ENCODE assay signal across 29 cellular contexts in the genomic region with DNA sequence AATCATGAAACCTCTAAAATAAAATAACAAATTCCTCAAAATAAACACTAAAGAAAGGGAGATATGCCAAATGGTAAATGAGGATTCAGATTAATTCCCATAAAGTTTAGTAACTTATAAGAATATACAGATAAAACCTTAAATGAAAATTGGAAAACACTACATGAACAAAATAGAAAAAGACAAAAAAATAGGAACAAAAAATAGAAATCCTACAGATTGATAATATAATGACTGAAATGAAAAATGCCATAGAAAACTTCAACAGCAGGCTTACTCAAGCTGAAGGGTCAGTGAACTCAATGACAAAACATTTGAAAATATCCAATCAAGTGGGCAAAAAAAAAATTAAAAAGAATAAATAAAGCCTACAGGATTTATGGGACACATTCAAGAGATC.
"Had no signal": no experiment of that assay in that cellular context is flagged by ENCODE, and none has a peak within 500 bp of the region (broad histone marks: within the 10 kb centered on the region; RNA-seq: fewer than 3 reads in every experiment).

No MANE protein-coding gene starts in this region.

- H3K4me1 Mint-ChIP-seq: natural killer cell; nephron; neural progenitor cell; stimulated activated effector memory CD8-positive, alpha-beta T cell treated with anti-CD3 and anti-CD28 coated beads, Interleukin-12 subunit alpha, Interleukin-12 subunit beta, amount 100 ng/mL, for 72 hours; stimulated activated naive CD8-positive, alpha-beta T cell treated with anti-CD3 and anti-CD28 coated beads, Interleukin-15, amount 100 ng/mL, for 72 hours had no signal

- FAIRE-seq: small intestine had no signal

- H3K4me3 ChIP-seq: neural progenitor cell, ovary, psoas muscle, right lobe of liver, sigmoid colon, suprapubic skin, testis, tibial artery, transverse colon, upper lobe of right lung, uterus had no signal

- H3K9me3 ChIP-seq: ovary, right lobe of liver, sigmoid colon, testis, upper lobe of right lung had no signal

- ATAC-seq: natural killer cell; psoas muscle; right cardiac atrium; right lobe of liver; stimulated activated effector memory CD8-positive, alpha-beta T cell treated with anti-CD3 and anti-CD28 coated beads, Interleukin-12 subunit alpha, Interleukin-12 subunit beta, amount 100 ng/mL, for 72 hours; stimulated activated naive CD8-positive, alpha-beta T cell treated with anti-CD3 and anti-CD28 coated beads, Interleukin-15, amount 100 ng/mL, for 72 hours; stimulated activated naive CD8-positive, alpha-beta T cell treated with anti-CD3 and anti-CD28 coated beads, Interleukin-15, Interleukin-2, amounts not matched to agents 100 U/mL and 50 U/mL, for 24 hours; upper lobe of right lung had no signal

- H3K36me3 ChIP-seq: neural progenitor cell, ovary, right lobe of liver, sigmoid colon, suprapubic skin, tibial artery, transverse colon, upper lobe of right lung, uterus had no signal

- H3K27ac Mint-ChIP-seq: natural killer cell; nephron; neural progenitor cell; progenitor cell of endocrine pancreas; stimulated activated effector memory CD8-positive, alpha-beta T cell treated with anti-CD3 and anti-CD28 coated beads, Interleukin-12 subunit alpha, Interleukin-12 subunit beta, amount 100 ng/mL, for 72 hours; stimulated activated naive CD8-positive, alpha-beta T cell treated with anti-CD3 and anti-CD28 coated beads, Interleukin-15, amount 100 ng/mL, for 72 hours; type B pancreatic cell had no signal

- H3K4me1 ChIP-seq: neural progenitor cell, parathyroid adenoma, psoas muscle, right lobe of liver, sigmoid colon, suprapubic skin, testis, tibial artery, transverse colon, upper lobe of right lung, uterus had no signal

- H3K4me3 Mint-ChIP-seq: natural killer cell; nephron; neural progenitor cell; stimulated activated effector memory CD8-positive, alpha-beta T cell treated with anti-CD3 and anti-CD28 coated beads, Interleukin-12 subunit alpha, Interleukin-12 subunit beta, amount 100 ng/mL, for 72 hours; stimulated activated naive CD8-positive, alpha-beta T cell treated with anti-CD3 and anti-CD28 coated beads, Interleukin-15, amount 100 ng/mL, for 72 hours; type B pancreatic cell had no signal

- H3K27ac ChIP-seq: neural progenitor cell, ovary, parathyroid adenoma, psoas muscle, right lobe of liver, sigmoid colon, suprapubic skin, testis, tibial artery, transverse colon, upper lobe of right lung, uterus had no signal

- H3K27me3 Mint-ChIP-seq: progenitor cell of endocrine pancreas; stimulated activated naive CD8-positive, alpha-beta T cell treated with anti-CD3 and anti-CD28 coated beads, Interleukin-15, amount 100 ng/mL, for 72 hours; type B pancreatic cell had no signal

- H3K36me3 Mint-ChIP-seq: neural progenitor cell; stimulated activated effector memory CD8-positive, alpha-beta T cell treated with anti-CD3 and anti-CD28 coated beads, Interleukin-12 subunit alpha, Interleukin-12 subunit beta, amount 100 ng/mL, for 72 hours; type B pancreatic cell had no signal

- DNase-seq: natural killer cell; occipital lobe; ovary; posterior cingulate gyrus; psoas muscle; right cardiac atrium; right lobe of liver; sigmoid colon; small intestine; stimulated activated CD4-positive, alpha-beta T cell treated with anti-CD3 and anti-CD28 coated beads, Interleukin-15, amount 100 ng/mL, for 24 hours; stimulated activated CD4-positive, alpha-beta T cell treated with anti-CD3 and anti-CD28 coated beads, Interleukin-2, amount 100 ng/mL, for 24 hours; stimulated activated CD4-positive, alpha-beta T cell treated with anti-CD3 and anti-CD28 coated beads, Interleukin-2, amount 100 ng/mL, for 48 hours; stimulated activated CD4-positive, alpha-beta T cell treated with anti-CD3 and anti-CD28 coated beads, Interleukin-4, amount 100 ng/mL, for 24 hours; stimulated activated naive CD4-positive, alpha-beta T cell; stimulated activated naive CD8-positive, alpha-beta T cell treated with anti-CD3 and anti-CD28 coated beads, Interleukin-15, amount 100 ng/mL, for 72 hours; stimulated activated naive CD8-positive, alpha-beta T cell treated with anti-CD3 and anti-CD28 coated beads, Interleukin-15, Interleukin-2, amounts not matched to agents 100 U/mL and 50 U/mL, for 24 hours; substantia nigra; testis; tibial artery; transverse colon; upper lobe of right lung; uterus had no signal
